ENCODE assay signal across 1 cellular context in the genomic region with DNA sequence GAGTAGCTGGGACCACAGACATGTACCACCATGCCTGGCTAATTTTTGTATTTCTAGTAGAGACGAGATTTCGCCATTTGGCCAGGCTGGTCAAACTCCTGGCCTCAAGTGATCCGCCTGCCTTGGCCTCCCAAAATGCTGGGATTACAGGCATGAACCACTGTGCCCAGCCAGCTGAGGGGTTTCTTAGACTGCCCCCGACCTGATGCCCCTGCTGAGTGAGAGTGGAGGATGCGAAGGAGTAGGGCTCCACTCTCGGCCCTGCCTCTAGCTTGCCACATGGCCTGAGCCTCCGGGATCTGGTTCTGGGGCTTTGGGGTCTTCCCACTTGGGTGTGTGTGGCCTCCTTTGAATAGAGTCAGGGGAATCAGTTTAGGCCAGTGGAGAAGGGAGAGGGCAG.
TF ChIP-seq lines count a peak whose summit lies in the region.

No MANE protein-coding gene starts in this region.

TF ChIP-seq in H1, 55 proteins besides CTCF, POLR2A, EP300 and RAD21:
- TF ChIP-seq SP1 (IDR thresholded peaks at IDR 0.05; ENCODE audit: low read depth, low read length) (no peak), HDAC6 (IDR thresholded peaks at IDR 0.05; ENCODE audit: low read depth, low read length) (no peak), SAP30 (IDR thresholded peaks at IDR 0.05; ENCODE audit: insufficient read depth, insufficient replicate concordance, low read length) (no peak), NRF1 (IDR thresholded peaks at IDR 0.05; ENCODE audit: low read depth, low read length) (no peak), KDM1A (IDR thresholded peaks at IDR 0.05; ENCODE audit: borderline replicate concordance, low read length) (no peak), HDAC2 (IDR thresholded peaks at IDR 0.05; ENCODE audit: borderline replicate concordance in 1 of 2, low read depth in 2 of 2, low read length in 2 of 2) (no peak), BACH1 (IDR thresholded peaks at IDR 0.05; ENCODE audit: low read length) (no peak), SP4 (IDR thresholded peaks at IDR 0.05; ENCODE audit: low read length) (no peak), TAF7 (optimal IDR thresholded peaks at IDR 0.05; ENCODE audit: borderline replicate concordance, low read depth, low read length) (no peak), TBP (IDR thresholded peaks at IDR 0.05; ENCODE audit: low read depth, low read length) (no peak), POU5F1 (IDR thresholded peaks at IDR 0.05; ENCODE audit: low read depth, low read length) (no peak), RBBP5 (IDR thresholded peaks at IDR 0.05; ENCODE audit: borderline replicate concordance, low read depth, low read length) (no peak), CREB1 (IDR thresholded peaks at IDR 0.05) (no peak), CHD2 (IDR thresholded peaks at IDR 0.05; ENCODE audit: low read length) (no peak), CEBPB (IDR thresholded peaks at IDR 0.05; ENCODE audit: low read depth, low read length) (no peak)
- TF ChIP-seq, protein P1, sequence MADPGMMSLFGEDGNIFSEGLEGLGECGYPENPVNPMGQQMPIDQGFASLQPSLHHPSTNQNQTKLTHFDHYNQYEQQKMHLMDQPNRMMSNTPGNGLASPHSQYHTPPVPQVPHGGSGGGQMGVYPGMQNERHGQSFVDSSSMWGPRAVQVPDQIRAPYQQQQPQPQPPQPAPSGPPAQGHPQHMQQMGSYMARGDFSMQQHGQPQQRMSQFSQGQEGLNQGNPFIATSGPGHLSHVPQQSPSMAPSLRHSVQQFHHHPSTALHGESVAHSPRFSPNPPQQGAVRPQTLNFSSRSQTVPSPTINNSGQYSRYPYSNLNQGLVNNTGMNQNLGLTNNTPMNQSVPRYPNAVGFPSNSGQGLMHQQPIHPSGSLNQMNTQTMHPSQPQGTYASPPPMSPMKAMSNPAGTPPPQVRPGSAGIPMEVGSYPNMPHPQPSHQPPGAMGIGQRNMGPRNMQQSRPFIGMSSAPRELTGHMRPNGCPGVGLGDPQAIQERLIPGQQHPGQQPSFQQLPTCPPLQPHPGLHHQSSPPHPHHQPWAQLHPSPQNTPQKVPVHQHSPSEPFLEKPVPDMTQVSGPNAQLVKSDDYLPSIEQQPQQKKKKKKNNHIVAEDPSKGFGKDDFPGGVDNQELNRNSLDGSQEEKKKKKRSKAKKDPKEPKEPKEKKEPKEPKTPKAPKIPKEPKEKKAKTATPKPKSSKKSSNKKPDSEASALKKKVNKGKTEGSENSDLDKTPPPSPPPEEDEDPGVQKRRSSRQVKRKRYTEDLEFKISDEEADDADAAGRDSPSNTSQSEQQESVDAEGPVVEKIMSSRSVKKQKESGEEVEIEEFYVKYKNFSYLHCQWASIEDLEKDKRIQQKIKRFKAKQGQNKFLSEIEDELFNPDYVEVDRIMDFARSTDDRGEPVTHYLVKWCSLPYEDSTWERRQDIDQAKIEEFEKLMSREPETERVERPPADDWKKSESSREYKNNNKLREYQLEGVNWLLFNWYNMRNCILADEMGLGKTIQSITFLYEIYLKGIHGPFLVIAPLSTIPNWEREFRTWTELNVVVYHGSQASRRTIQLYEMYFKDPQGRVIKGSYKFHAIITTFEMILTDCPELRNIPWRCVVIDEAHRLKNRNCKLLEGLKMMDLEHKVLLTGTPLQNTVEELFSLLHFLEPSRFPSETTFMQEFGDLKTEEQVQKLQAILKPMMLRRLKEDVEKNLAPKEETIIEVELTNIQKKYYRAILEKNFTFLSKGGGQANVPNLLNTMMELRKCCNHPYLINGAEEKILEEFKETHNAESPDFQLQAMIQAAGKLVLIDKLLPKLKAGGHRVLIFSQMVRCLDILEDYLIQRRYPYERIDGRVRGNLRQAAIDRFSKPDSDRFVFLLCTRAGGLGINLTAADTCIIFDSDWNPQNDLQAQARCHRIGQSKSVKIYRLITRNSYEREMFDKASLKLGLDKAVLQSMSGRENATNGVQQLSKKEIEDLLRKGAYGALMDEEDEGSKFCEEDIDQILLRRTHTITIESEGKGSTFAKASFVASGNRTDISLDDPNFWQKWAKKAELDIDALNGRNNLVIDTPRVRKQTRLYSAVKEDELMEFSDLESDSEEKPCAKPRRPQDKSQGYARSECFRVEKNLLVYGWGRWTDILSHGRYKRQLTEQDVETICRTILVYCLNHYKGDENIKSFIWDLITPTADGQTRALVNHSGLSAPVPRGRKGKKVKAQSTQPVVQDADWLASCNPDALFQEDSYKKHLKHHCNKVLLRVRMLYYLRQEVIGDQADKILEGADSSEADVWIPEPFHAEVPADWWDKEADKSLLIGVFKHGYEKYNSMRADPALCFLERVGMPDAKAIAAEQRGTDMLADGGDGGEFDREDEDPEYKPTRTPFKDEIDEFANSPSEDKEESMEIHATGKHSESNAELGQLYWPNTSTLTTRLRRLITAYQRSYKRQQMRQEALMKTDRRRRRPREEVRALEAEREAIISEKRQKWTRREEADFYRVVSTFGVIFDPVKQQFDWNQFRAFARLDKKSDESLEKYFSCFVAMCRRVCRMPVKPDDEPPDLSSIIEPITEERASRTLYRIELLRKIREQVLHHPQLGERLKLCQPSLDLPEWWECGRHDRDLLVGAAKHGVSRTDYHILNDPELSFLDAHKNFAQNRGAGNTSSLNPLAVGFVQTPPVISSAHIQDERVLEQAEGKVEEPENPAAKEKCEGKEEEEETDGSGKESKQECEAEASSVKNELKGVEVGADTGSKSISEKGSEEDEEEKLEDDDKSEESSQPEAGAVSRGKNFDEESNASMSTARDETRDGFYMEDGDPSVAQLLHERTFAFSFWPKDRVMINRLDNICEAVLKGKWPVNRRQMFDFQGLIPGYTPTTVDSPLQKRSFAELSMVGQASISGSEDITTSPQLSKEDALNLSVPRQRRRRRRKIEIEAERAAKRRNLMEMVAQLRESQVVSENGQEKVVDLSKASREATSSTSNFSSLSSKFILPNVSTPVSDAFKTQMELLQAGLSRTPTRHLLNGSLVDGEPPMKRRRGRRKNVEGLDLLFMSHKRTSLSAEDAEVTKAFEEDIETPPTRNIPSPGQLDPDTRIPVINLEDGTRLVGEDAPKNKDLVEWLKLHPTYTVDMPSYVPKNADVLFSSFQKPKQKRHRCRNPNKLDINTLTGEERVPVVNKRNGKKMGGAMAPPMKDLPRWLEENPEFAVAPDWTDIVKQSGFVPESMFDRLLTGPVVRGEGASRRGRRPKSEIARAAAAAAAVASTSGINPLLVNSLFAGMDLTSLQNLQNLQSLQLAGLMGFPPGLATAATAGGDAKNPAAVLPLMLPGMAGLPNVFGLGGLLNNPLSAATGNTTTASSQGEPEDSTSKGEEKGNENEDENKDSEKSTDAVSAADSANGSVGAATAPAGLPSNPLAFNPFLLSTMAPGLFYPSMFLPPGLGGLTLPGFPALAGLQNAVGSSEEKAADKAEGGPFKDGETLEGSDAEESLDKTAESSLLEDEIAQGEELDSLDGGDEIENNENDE (IDR thresholded peaks at IDR 0.05; ENCODE audit: insufficient replicate concordance, low read length): no peak
